8 cellular contexts compared by ENCODE assay signal in genomic region chr10:43816351-43817321, GRCh38.
DNase-seq lines count a peak whose midpoint lies in the region; ATAC-seq, FAIRE-seq and TF ChIP-seq lines count a peak whose summit lies in the region.

No MANE protein-coding gene starts in this region.

- TF ChIP-seq POLR2A in stomach (IDR thresholded peaks at IDR 0.05) = no peak

- H3K27ac ChIP-seq in muscle layer of colon (ENCODE audit: low read depth, low read length) = peak overlapping the region; percentile 30
- peak overlapping the region in 3 of 5 donors; percentile 28 to 44 (median 44) for H3K27ac ChIP-seq in stomach

- no peak overlapping the region for H3K9ac ChIP-seq in muscle layer of colon (ENCODE audit: low read length)

- in situ Hi-C loops in GM13977 (cut with MboI; ENCODE audit: low pct_unique_long_range_greater_than_20kb, low sequenced_read_pairs, unreplicated experiment) = no loop called here

- no peaks in the 10 kb centered on the region for H3K36me3 ChIP-seq in muscle layer of colon (ENCODE audit: insufficient read depth, low read length)
- H3K36me3 ChIP-seq in stomach = no peaks in the 10 kb centered on the region

- intact Hi-C loops in stomach (cut with DNase I; ENCODE audit: low total_unique reads) = no loop called here

- 56 to 73% (median 66%) methylated on average over 10 of the region's 10 CpGs for WGBS in stomach, 5 donors

- no peak for TF ChIP-seq CTCF in GM13977 (IDR thresholded peaks at IDR 0.05; ENCODE audit: extremely low read depth, insufficient read depth, missing control alignments)
- no peak for TF ChIP-seq CTCF in stomach (IDR thresholded peaks at IDR 0.05)

- DNase-seq in GM13977 (ENCODE audit: low spot score) = peak; percentile 73
- peak; percentile 62 for DNase-seq in OCI-M1 (lab: John Stamatoyannopoulos, UW)
- peak; percentile 58 for DNase-seq in activated naive CD4-positive, alpha-beta T cell treated with anti-CD3 and anti-CD28 coated beads, Interleukin-2, amount 50 U/mL, for 16 hours
- DNase-seq in stomach = peak; percentile 47
- DNase-seq in DMS 273 (lab: John Stamatoyannopoulos, UW; ENCODE audit: unreplicated experiment) = no peak
- no peak for DNase-seq in RCC 7860 (ENCODE audit: low spot score)

- FAIRE-seq in RCC 7860 (lab: Jason Lieb, UNC) = no peak

- TF ChIP-seq EP300 in stomach (IDR thresholded peaks at IDR 0.05) = no peak

- H3K9me3 ChIP-seq in muscle layer of colon (ENCODE audit: low read length) = no peaks in the 10 kb centered on the region
- no peaks in the 10 kb centered on the region for H3K9me3 ChIP-seq in stomach

- H3K27me3 ChIP-seq in muscle layer of colon (ENCODE audit: control insufficient read depth in 1 of 2, insufficient read depth in 2 of 2, low read length in 2 of 2) = no peaks in the 10 kb centered on the region
- no peaks in the 10 kb centered on the region for H3K27me3 ChIP-seq in stomach

- H3K4me3 ChIP-seq in muscle layer of colon (ENCODE audit: low read depth in 1 of 2, low read length in 2 of 2) (no peak overlapping the region), stomach (no peak overlapping the region)

- ATAC-seq in HG02588 (IDR thresholded peaks at IDR 0.05; ENCODE audit: unreplicated experiment) = peak; percentile 88

- peaks cover 7% of the 10 kb centered on the region for H3K4me1 ChIP-seq in muscle layer of colon (ENCODE audit: insufficient read depth, low read length)
- H3K4me1 ChIP-seq in stomach = peaks cover 0 to 17% (median 3%) of the 10 kb centered on the region in 4 donors

Comparison
In these comparisons a context has a peak if more than half of its experiments do, and no peak if none do; other contexts are left out.
1. DNase-seq: peak in GM13977 (single experiment), OCI-M1 (single experiment), activated naive CD4-positive, alpha-beta T cell treated with anti-CD3 and anti-CD28 coated beads, Interleukin-2, amount 50 U/mL, for 16 hours (single experiment) and stomach (single experiment); none in DMS 273 (single experiment) and RCC 7860 (single experiment).